In the genomic region with DNA sequence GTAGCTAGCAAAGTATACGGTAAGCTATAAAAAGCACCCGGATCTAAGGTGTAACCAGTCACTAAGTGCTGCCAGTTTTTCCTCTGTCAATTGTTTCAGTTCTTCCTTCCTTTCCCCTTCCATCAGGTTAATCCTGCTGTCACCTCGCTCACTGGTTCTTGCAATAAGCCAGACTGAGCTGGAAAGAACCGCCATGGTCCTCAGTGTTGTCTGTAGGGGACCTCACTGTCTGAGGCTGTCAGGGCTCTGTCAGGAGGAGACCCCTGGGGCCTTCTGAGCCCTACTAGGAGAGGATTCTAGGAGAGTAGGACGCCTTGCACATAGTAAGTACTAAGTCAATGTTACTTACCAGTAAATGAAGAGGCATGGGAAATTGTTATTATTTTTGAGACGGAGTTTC, we compare ENCODE assay signal across 10 cellular contexts. TPM values are rescaled to one million over a fixed set of nuclear protein-coding genes. Genes with fewer than 3 reads are reported as not detected.
DNase-seq lines count a peak whose midpoint lies in the region; ATAC-seq and TF ChIP-seq lines count a peak whose summit lies in the region.
"Had no signal": no experiment of that assay in that cellular context is flagged by ENCODE, and none has a peak within 500 bp of the region (broad histone marks: within the 10 kb centered on the region; RNA-seq: fewer than 3 reads in every experiment).

No MANE protein-coding gene starts in this region.

- peak overlapping the region in 1 of 3 experiments; percentile 100 for H3K4me3 ChIP-seq in mammary epithelial cell (replicated peaks in 1 of 3; ENCODE audit: insufficient read depth in 1 of 3, low read depth in 2 of 3, low read length in 3 of 3)
- peak overlapping the region; percentile 81 for H3K4me3 ChIP-seq in neural cell (ENCODE audit: low read length)

- in situ Hi-C loops in mammary epithelial cell (cut with MboI; ENCODE audit: low sequenced_read_pairs in 2 of 2) = loop anchor here (5.0 to 25.0 kb wide), 2 partner anchors 36 to 399 kb away; no protein-coding TSS in a partner anchor

- H3K4me2 ChIP-seq in mammary epithelial cell (ENCODE audit: insufficient read depth, low read depth, low read length) (peak overlapping the region; percentile 76), neural cell (ENCODE audit: low read length) (peak overlapping the region; percentile 93)

- no peak for TF ChIP-seq RAD21 in neural cell (conservative IDR thresholded peaks at IDR 0.05)

- no peak for TF ChIP-seq CTCF in CD4-positive, alpha-beta T cell (IDR thresholded peaks at IDR 0.05)
- TF ChIP-seq CTCF in mammary epithelial cell (conservative IDR thresholded peaks at IDR 0.05 in 1 of 2, IDR thresholded peaks at IDR 0.05 in 1 of 2; ENCODE audit: extremely low read depth in 1 of 2, insufficient read depth in 1 of 2, low read depth in 1 of 2, low read length in 2 of 2) = no peak
- TF ChIP-seq CTCF in neural cell (IDR thresholded peaks at IDR 0.05; ENCODE audit: poor library complexity, severe bottlenecking) = no peak

- H3K9ac ChIP-seq in mammary epithelial cell (ENCODE audit: insufficient read depth, low read length) (no peak overlapping the region), neural cell (ENCODE audit: low read length) (peak overlapping the region; percentile 92)

- peaks cover 59% of the 10 kb centered on the region for H3K4me1 Mint-ChIP-seq in CD4-positive, alpha-beta T cell (ENCODE audit: low read depth)
- peaks cover 33 to 39% (median 34%) of the 10 kb centered on the region in 3 donors for H3K4me1 Mint-ChIP-seq in IgD-negative memory B cell

- intact Hi-C loops in CD4-positive, alpha-beta T cell (cut with DNase I, micrococcal nuclease) = no loop called here
- intact Hi-C loops in mammary epithelial cell (cut with micrococcal nuclease) = no loop called here

- H3K9me3 Mint-ChIP-seq in CD4-positive, alpha-beta T cell = peaks cover 5% of the 10 kb centered on the region
- H3K9me3 Mint-ChIP-seq in IgD-negative memory B cell = peaks cover 0 to 4% (median 1%) of the 10 kb centered on the region in 3 donors

- peaks cover 29% of the 10 kb centered on the region for H3K36me3 Mint-ChIP-seq in CD4-positive, alpha-beta T cell (ENCODE audit: low read depth)
- peaks cover 2% of the 10 kb centered on the region for H3K36me3 Mint-ChIP-seq in IgD-negative memory B cell

- dilution Hi-C loops in mammary epithelial cell (cut with HindIII; ENCODE audit: low sequenced_read_pairs) = no loop called here

- WGBS in mammary epithelial cell (ENCODE audit: low coverage, missing lambda C conversion rate) = 87% methylated on average over 6 of the region's 6 CpGs

- ATAC-seq in CD4-positive, alpha-beta T cell (ENCODE audit: poor library complexity) = no peak
- no peak for ATAC-seq in GM18858 (IDR thresholded peaks at IDR 0.05; ENCODE audit: unreplicated experiment)
- ATAC-seq in GM19023 (IDR thresholded peaks at IDR 0.05; ENCODE audit: unreplicated experiment) = no peak

- H3K27ac Mint-ChIP-seq in CD4-positive, alpha-beta T cell = peak overlapping the region; percentile 100
- H3K27ac Mint-ChIP-seq in IgD-negative memory B cell = peak overlapping the region in 2 of 3 donors; percentile 95 to 98

- no peak for DNase-seq in CD4-positive, alpha-beta T cell
- DNase-seq in mammary epithelial cell (no peak), hypothalamus (lab: John Stamatoyannopoulos, UW) (no peak), iPS-NIHi11 (ENCODE audit: low spot score) (no peak)
- DNase-seq: GF-D8, mesendoderm had no signal

- H3K9me2 ChIP-seq in neural cell (ENCODE audit: insufficient read depth, low read length) = no peaks in the 10 kb centered on the region

- H3K27me3 Mint-ChIP-seq in CD4-positive, alpha-beta T cell = no peaks in the 10 kb centered on the region
- no peaks in the 10 kb centered on the region for H3K27me3 Mint-ChIP-seq in IgD-negative memory B cell

- POLR2A ChIA-PET in CD4-positive, alpha-beta T cell (lab: Charles Lee) = interaction anchor here (3.0 to 6.1 kb wide), 4 partner anchors 12 to 26 kb away, joined by 27 to 78 read pairs (median 51); a partner anchor contains a TSS

- H3K9me3 ChIP-seq in CD4-positive, alpha-beta T cell (ENCODE audit: control insufficient read depth, low read length) = peaks cover 6% of the 10 kb centered on the region
- H3K9me3 ChIP-seq in mammary epithelial cell (replicated peaks; ENCODE audit: insufficient read depth, low read length) (peaks cover 3% of the 10 kb centered on the region), neural cell (ENCODE audit: low read length) (no peaks in the 10 kb centered on the region)

- H4K20me1 ChIP-seq in mammary epithelial cell (ENCODE audit: insufficient read depth, low read length) (no peaks in the 10 kb centered on the region), neural cell (ENCODE audit: insufficient read depth) (no peaks in the 10 kb centered on the region)

- TF ChIP-seq EP300 in neural cell (conservative IDR thresholded peaks at IDR 0.05; ENCODE audit: poor library complexity, severe bottlenecking) = no peak

- peaks cover 11% of the 10 kb centered on the region for H3K4me1 ChIP-seq in mammary epithelial cell (ENCODE audit: insufficient read depth, low read length)

- no peak overlapping the region for H2AFZ ChIP-seq in mammary epithelial cell (ENCODE audit: low read depth, low read length)
- H2AFZ ChIP-seq in neural cell (ENCODE audit: low read depth, low read length) = no peak overlapping the region

- CTCF ChIA-PET in CD4-positive, alpha-beta T cell (lab: Charles Lee) = interaction anchor here (1.0 to 11.7 kb wide), 4 partner anchors 22 to 41 kb away, joined by 3 to 130 read pairs (median 4); no protein-coding TSS in a partner anchor
- CTCF ChIA-PET in mammary epithelial cell (lab: Charles Lee; ENCODE audit: low non-redundant PET) = interaction anchor here (1.1 kb wide), 1 partner anchor 192 kb away, joined by 6 read pairs; no protein-coding TSS in a partner anchor

- H3F3A ChIP-seq in neural cell (ENCODE audit: insufficient read depth, low read length, poor library complexity, severe bottlenecking) = no peaks in the 10 kb centered on the region

- H3K36me3 ChIP-seq in mammary epithelial cell (ENCODE audit: insufficient read depth, low read length) (no peaks in the 10 kb centered on the region), neural cell (ENCODE audit: insufficient read depth, low read length) (no peaks in the 10 kb centered on the region)

- H3K4me3 Mint-ChIP-seq in CD4-positive, alpha-beta T cell = peak overlapping the region; percentile 85
- peak overlapping the region; percentile 72 to 99 (median 92) for H3K4me3 Mint-ChIP-seq in IgD-negative memory B cell

- BruUV-seq in mammary epithelial cell (replicated peaks; lab: Mats Ljungman, UMichigan) = no TSS peak

- H3K27me3 ChIP-seq in CD4-positive, alpha-beta T cell (ENCODE audit: control insufficient read depth, insufficient read depth, low read length) = no peaks in the 10 kb centered on the region
- H3K27me3 ChIP-seq in mammary epithelial cell (ENCODE audit: insufficient read depth, low read length) (no peaks in the 10 kb centered on the region), neural cell (ENCODE audit: insufficient read depth, low read depth, low read length) (no peaks in the 10 kb centered on the region)

- H3K27ac ChIP-seq in CD4-positive, alpha-beta T cell (ENCODE audit: low read depth, low read length) = peak overlapping the region; percentile 10
- H3K27ac ChIP-seq in mammary epithelial cell (ENCODE audit: insufficient read depth, low read depth, low read length) = no peak overlapping the region
- peak overlapping the region; percentile 92 for H3K27ac ChIP-seq in neural cell (ENCODE audit: low read length)

- H3K79me2 ChIP-seq in mammary epithelial cell (ENCODE audit: insufficient read depth, low read length) = peaks cover 51% of the 10 kb centered on the region
- H3K79me2 ChIP-seq in neural cell (replicated peaks; ENCODE audit: insufficient read depth, low read length) = peaks cover 33% of the 10 kb centered on the region

TF ChIP-seq in neural cell, 6 proteins besides CTCF, POLR2A, EP300 and RAD21:
- no peak for TF ChIP-seq MXI1 (conservative IDR thresholded peaks at IDR 0.05; ENCODE audit: poor library complexity, severe bottlenecking)
- no peak for TF ChIP-seq EZH2 (IDR thresholded peaks at IDR 0.05; ENCODE audit: borderline replicate concordance, insufficient read depth, low read length, poor library complexity, severe bottlenecking)
- peak; percentile 66 for TF ChIP-seq POLR2AphosphoS5 (IDR thresholded peaks at IDR 0.05)

RNA-seq across cellular contexts. Expression of a gene that starts 1.4 kb away (rescaled TPM):
- 10 to 100 TPM; 27.1 to 31.7 TPM for total RNA-seq in CD4-positive, alpha-beta T cell
- polyA plus RNA-seq in IgD-negative memory B cell (64.3 TPM), mammary epithelial cell (17.0 TPM), neural cell (9.3 and 10.4 TPM in 2 replicates)
- total RNA-seq in mammary epithelial cell = 10 to 100 TPM; 19.3 to 27.0 TPM
- polyA minus RNA-seq in mammary epithelial cell (6.4 TPM), neural cell (8.2 and 10.5 TPM in 2 replicates)

RNA-seq across cellular contexts. Expression of a gene that starts 23.0 kb away (rescaled TPM):
- total RNA-seq in CD4-positive, alpha-beta T cell = 10 to 100 TPM; 84.6 to 88.5 TPM
- 11.7 TPM for polyA plus RNA-seq in IgD-negative memory B cell
- 10 to 100 TPM; 16.3 to 17.5 TPM for total RNA-seq in mammary epithelial cell
- polyA plus RNA-seq in mammary epithelial cell = 16.0 TPM
- polyA minus RNA-seq in mammary epithelial cell = 27.8 TPM
- polyA plus RNA-seq in neural cell = 57.4 and 66.2 TPM in 2 replicates
- polyA minus RNA-seq in neural cell = 88.8 and 96.7 TPM in 2 replicates
